Comparison of ENCODE assay signal across 10 cellular contexts in genomic region chr6:19839237-19839546, GRCh38. TPM values are rescaled to one million over a fixed set of nuclear protein-coding genes. Genes with fewer than 3 reads are reported as not detected.
DNase-seq lines count a peak whose midpoint lies in the region; FAIRE-seq and TF ChIP-seq lines count a peak whose summit lies in the region.
"Had no signal": no experiment of that assay in that cellular context is flagged by ENCODE, and none has a peak within 500 bp of the region (broad histone marks: within the 10 kb centered on the region; RNA-seq: fewer than 3 reads in every experiment).

No MANE protein-coding gene starts in this region.

- no peak overlapping the region for H4K91ac ChIP-seq in H9 (ENCODE audit: insufficient read length, low read depth, low read length)

- no peak overlapping the region for H3K23ac ChIP-seq in H9 (ENCODE audit: insufficient read length, low read depth, low read length)

- no peak overlapping the region for H3T11ph ChIP-seq in H9 (ENCODE audit: low read length)

- no peak overlapping the region for H3K4ac ChIP-seq in H9 (ENCODE audit: low read depth, low read length)

- no peaks in the 10 kb centered on the region for H3K27me3 ChIP-seq in H9 (ENCODE audit: insufficient read depth, low read length)
- peaks cover 39% of the 10 kb centered on the region for H3K27me3 ChIP-seq in keratinocyte (ENCODE audit: control insufficient read depth, extremely low read depth, insufficient read depth, low read length)
- no peaks in the 10 kb centered on the region for H3K27me3 ChIP-seq in skeletal muscle satellite cell (ENCODE audit: control insufficient read depth, insufficient read depth, low read length)

- peak overlapping the region; percentile 55 for H3K4me3 ChIP-seq in astrocyte of the cerebellum (ENCODE audit: low read depth, low read length)
- no peak overlapping the region for H3K4me3 ChIP-seq in keratinocyte (ENCODE audit: control insufficient read depth in 2 of 3, extremely low read depth in 1 of 3, insufficient read depth in 2 of 3, low read depth in 1 of 3, low read length in 3 of 3)
- H3K4me3 ChIP-seq in skeletal muscle satellite cell (ENCODE audit: low read length) = peak overlapping the region; percentile 87
- H3K4me3 ChIP-seq: GM12878 had no signal

- in situ Hi-C loops in astrocyte of the cerebellum (cut with HindIII; ENCODE audit: low sequenced_read_pairs) (no loop called here), G401 (cut with HindIII; ENCODE audit: low sequenced_read_pairs) (no loop called here)

- peaks cover 19% of the 10 kb centered on the region for H3K27me3 Mint-ChIP-seq in H9 (ENCODE audit: low read depth)

- no peak overlapping the region for H3K9ac ChIP-seq in H9 (ENCODE audit: extremely low read depth, insufficient read length, low read length)
- H3K9ac ChIP-seq in keratinocyte (ENCODE audit: control insufficient read depth, extremely low read depth, insufficient read depth, low read length) = no peak overlapping the region
- peak overlapping the region; percentile 83 for H3K9ac ChIP-seq in skeletal muscle satellite cell (ENCODE audit: low read depth, low read length)

- H3K79me1 ChIP-seq in H9 (ENCODE audit: insufficient read depth, low read depth, low read length, poor library complexity, severe bottlenecking) = no peaks in the 10 kb centered on the region

- TF ChIP-seq CTCF in H9 (conservative IDR thresholded peaks at IDR 0.05) (no peak), astrocyte of the cerebellum (IDR thresholded peaks at IDR 0.05; ENCODE audit: low read depth, low read length, missing control alignments) (no peak), keratinocyte (optimal IDR thresholded peaks at IDR 0.05 in 1 of 3, IDR thresholded peaks at IDR 0.05 in 1 of 3, conservative IDR thresholded peaks at IDR 0.05 in 1 of 3; ENCODE audit: extremely low read depth in 1 of 3, insufficient read depth in 2 of 3, low read length in 3 of 3) (no peak)

- H3K4me3 Mint-ChIP-seq in H9 = peak overlapping the region; percentile 76 to 92
- H3K4me3 Mint-ChIP-seq: activated T-helper 1 cell treated with anti-CD3 and anti-CD28 coated beads, Interleukin-12 subunit alpha, Interleukin-12 subunit beta, Interleukin-2, Interleukin-4 antibody, amounts not matched to agents 30 ng/mL and 10 ng/mL and 1 ng/mL, durations not matched to agents 14 hours and 24 hours and 36 hours had no signal

- H4K20me1 ChIP-seq in H9 (ENCODE audit: control insufficient read depth, insufficient read depth, insufficient read length) (no peaks in the 10 kb centered on the region), keratinocyte (ENCODE audit: control insufficient read depth, extremely low read depth, insufficient read depth, low read length) (no peaks in the 10 kb centered on the region)

- H2BK20ac ChIP-seq in H9 (ENCODE audit: low read depth, low read length, poor library complexity, severe bottlenecking) = no peak overlapping the region

- no peak for FAIRE-seq in keratinocyte (lab: Jason Lieb, UNC)
- FAIRE-seq: GM12878 had no signal

- H2BK120ac ChIP-seq in H9 (ENCODE audit: low read depth, low read length, poor library complexity, severe bottlenecking) = no peak overlapping the region

- H2BK12ac ChIP-seq in H9 (ENCODE audit: insufficient read length, low read depth, low read length) = no peak overlapping the region

- WGBS in H9 (ENCODE audit: extremely low coverage, insufficient read length, low lambda C conversion rate) = no CpG with 5 or more reads among the region's 7 CpGs

- peaks cover 3% of the 10 kb centered on the region for H3K23me2 ChIP-seq in H9 (ENCODE audit: insufficient read length, low read depth, low read length, poor library complexity, severe bottlenecking)

- H3K9me3 ChIP-seq in H9 (ENCODE audit: control insufficient read depth, low read depth, low read length) (no peaks in the 10 kb centered on the region), keratinocyte (ENCODE audit: control insufficient read depth, low read depth, low read length) (no peaks in the 10 kb centered on the region), skeletal muscle satellite cell (replicated peaks; ENCODE audit: low read length) (no peaks in the 10 kb centered on the region)

- no peak overlapping the region for H3K56ac ChIP-seq in H9 (ENCODE audit: insufficient read length, low read depth, low read length)

- H3K36me3 ChIP-seq in keratinocyte (ENCODE audit: control insufficient read depth in 2 of 2, extremely low read depth in 1 of 2, insufficient read depth in 2 of 2, low read length in 2 of 2) (no peaks in the 10 kb centered on the region), skeletal muscle satellite cell (ENCODE audit: insufficient read depth, low read length) (no peaks in the 10 kb centered on the region)

- H3K9me3 Mint-ChIP-seq in H9 = peaks cover 0 to 6% of the 10 kb centered on the region in 2 experiments; a peak in 3 of 5 replicates
- H3K9me3 Mint-ChIP-seq: activated T-helper 1 cell treated with anti-CD3 and anti-CD28 coated beads, Interleukin-12 subunit alpha, Interleukin-12 subunit beta, Interleukin-2, Interleukin-4 antibody, amounts not matched to agents 30 ng/mL and 10 ng/mL and 1 ng/mL, durations not matched to agents 14 hours and 24 hours and 36 hours had no signal

- H3K9me1 ChIP-seq in keratinocyte (ENCODE audit: control insufficient read depth, extremely low read depth, insufficient read depth, low read length) = no peaks in the 10 kb centered on the region

- H3K79me2 ChIP-seq in H9 (ENCODE audit: insufficient read depth, low read length) (no peaks in the 10 kb centered on the region), keratinocyte (ENCODE audit: control insufficient read depth, insufficient read depth, low read length) (no peaks in the 10 kb centered on the region)

- H3K36me3 Mint-ChIP-seq in H9 (ENCODE audit: insufficient read depth in 1 of 3, low read depth in 3 of 3) = peaks cover 0 to 21% (median 15%) of the 10 kb centered on the region in 3 experiments; a peak in 4 of 7 replicates

- H3K4me1 ChIP-seq in H9 (ENCODE audit: insufficient read depth, low read length) (peaks cover 2% of the 10 kb centered on the region; the same call in 1 of the 2 replicates), keratinocyte (ENCODE audit: control insufficient read depth, extremely low read depth, insufficient read depth, low read length) (peaks cover 8% of the 10 kb centered on the region), skeletal muscle satellite cell (ENCODE audit: control insufficient read depth, insufficient read depth, low read length) (no peaks in the 10 kb centered on the region)

- H3K27ac Mint-ChIP-seq in H9 = peak overlapping the region in 2 of 3 experiments; percentile 12 to 96; a peak in 2 of 7 replicates
- H3K27ac Mint-ChIP-seq: activated T-helper 1 cell treated with anti-CD3 and anti-CD28 coated beads, Interleukin-12 subunit alpha, Interleukin-12 subunit beta, Interleukin-2, Interleukin-4 antibody, amounts not matched to agents 30 ng/mL and 10 ng/mL and 1 ng/mL, durations not matched to agents 14 hours and 24 hours and 36 hours had no signal

- H3K18ac ChIP-seq in H9 (ENCODE audit: insufficient read length, low read depth, low read length) = no peak overlapping the region

- H3K4me1 Mint-ChIP-seq in H9 = peaks cover 48 to 52% of the 10 kb centered on the region in 2 experiments

- H3K27ac ChIP-seq in H9 (ENCODE audit: insufficient read length, low read depth, low read length) (no peak overlapping the region), keratinocyte (ENCODE audit: control insufficient read depth, insufficient read depth, low read length) (no peak overlapping the region)

- H4K5ac ChIP-seq in H9 (ENCODE audit: insufficient read length, low read depth, low read length) = no peak overlapping the region

- no peak overlapping the region for H2AK5ac ChIP-seq in H9 (ENCODE audit: insufficient read length, low read length)

- dilution Hi-C loops in keratinocyte (cut with MboI; ENCODE audit: extremely low pct_ligation_motif_present, low sequenced_read_pairs) = no loop called here

- no peak overlapping the region for H2BK15ac ChIP-seq in H9 (ENCODE audit: low read depth, low read length)

- DNase-seq in H9 (no peak), astrocyte of the cerebellum (ENCODE audit: low read depth) (no peak), keratinocyte (ENCODE audit: low read depth, low spot score) (no peak), retina (no peak), NK-92 (lab: John Stamatoyannopoulos, UW; ENCODE audit: unreplicated experiment) (no peak), cerebellar cortex (ENCODE audit: low spot score) (no peak), G401 (ENCODE audit: low spot score) (no peak)

- no peak overlapping the region for H2BK5ac ChIP-seq in H9 (ENCODE audit: insufficient read length, low read length)

- H3K4me2 ChIP-seq in H9 (ENCODE audit: insufficient read depth, insufficient read length, low read length) (peak overlapping the region; percentile 71), keratinocyte (ENCODE audit: control insufficient read depth, extremely low read depth, insufficient read depth, low read depth, low read length) (peak overlapping the region; percentile 73), skeletal muscle satellite cell (ENCODE audit: low read length) (peak overlapping the region; percentile 98)

- no peak overlapping the region for H4K8ac ChIP-seq in H9 (replicated peaks; ENCODE audit: insufficient read length, low read depth, low read length)

- no peak overlapping the region for H3K14ac ChIP-seq in H9 (ENCODE audit: insufficient read depth, low read length)

- H2AFZ ChIP-seq in H9 (ENCODE audit: low read length) = no peak overlapping the region
- H2AFZ ChIP-seq in keratinocyte (ENCODE audit: control insufficient read depth, low read length) = no peak overlapping the region

RNA-seq across cellular contexts. Expression of gene ID4, which starts 2.0 kb away (rescaled TPM):
- total RNA-seq in H9 (2021) = 14.0 and 15.0 TPM in 2 replicates
- 0.10 to 1.4 TPM (median 0.41 TPM) in 3 replicates for polyA plus RNA-seq in keratinocyte
- polyA plus RNA-seq in keratinocyte (2011; ENCODE audit: low read depth) = 15.8 TPM
- polyA plus RNA-seq in keratinocyte (2011; cell fraction: cytosol; rRNA removed) = 0.58 and 0.72 TPM in 2 replicates
- 1.7 and 2.0 TPM in 2 replicates for polyA plus RNA-seq in keratinocyte (2011; cell fraction: nucleus; rRNA removed)
- 0.15 and 17.6 TPM in 2 replicates for polyA plus RNA-seq in keratinocyte (2012; ENCODE audit: low replicate concordance)
- 0.22 to 0.26 TPM in 2 of 3 replicates, not detected in the other for polyA minus RNA-seq in keratinocyte
- polyA minus RNA-seq in keratinocyte (2011; cell fraction: cytosol; rRNA and poly(A)+ RNA removed) = 1.5 TPM
- 1.2 and 1.8 TPM in 2 replicates for polyA minus RNA-seq in keratinocyte (2011; cell fraction: nucleus; rRNA and poly(A)+ RNA removed)
- total RNA-seq in skeletal muscle satellite cell (2012; rRNA removed) = 1.0 and 2.2 TPM in 2 replicates
- 33.5 and 38.2 TPM in 2 replicates for total RNA-seq in G401 (2014; rRNA removed; shearing (Covaris generic))
- total RNA-seq: activated T-helper 1 cell treated with anti-CD3 and anti-CD28 coated beads, Interleukin-12 subunit alpha, Interleukin-12 subunit beta, Interleukin-2, Interleukin-4 antibody, amounts not matched to agents 30 ng/mL and 10 ng/mL and 1 ng/mL, durations not matched to agents 14 hours and 24 hours and 36 hours; GM12878 had no signal

Comparison
In these comparisons a context has a peak if more than half of its experiments do, and no peak if none do; other contexts are left out.
1. H3K4me3 ChIP-seq: peak in astrocyte of the cerebellum (single experiment) and skeletal muscle satellite cell (single experiment); none in keratinocyte (0 of 3).
2. Peak in every context shown above with its lines, with median percentiles within 50 percentile points of each other: H3K4me2 ChIP-seq.